ENCODE assay signal across 21 cellular contexts in genomic region chr2:200653021-200653420, GRCh38.
"Had no signal": no experiment of that assay in that cellular context is flagged by ENCODE, and none has a peak within 500 bp of the region (broad histone marks: within the 10 kb centered on the region; RNA-seq: fewer than 3 reads in every experiment).

No MANE protein-coding gene starts in this region.

- H3K36me3 ChIP-seq: SJCRH30 had no signal

- H3K4me2 ChIP-seq: KMS-11 had no signal

- H3K4me3 ChIP-seq: SJCRH30 had no signal

- H3K4me1 ChIP-seq: SJCRH30 had no signal

- H3K9me3 ChIP-seq: SJCRH30 had no signal

- H3K27ac ChIP-seq: KMS-11, RWPE1, SJCRH30 had no signal

- H3K9ac ChIP-seq: KMS-11 had no signal

- DNase-seq: Kasumi-1, MM.1S, NCI-H1092 treated with DMSO at 0.1 percent for 48 hours, NCI-H1436, NCI-H187, NCI-H2029, NCI-H2081 treated with DMSO at 0.1 percent for 48 hours, NCI-H2171, NCI-H226, NCI-H446, NCI-H510A, NCI-H524 treated with DMSO at 0.1 percent for 48 hours, NCI-H69, NCI-H774, PC-3, SHP77, SJCRH30 had no signal

- ATAC-seq: Panc1, PC-3, SK-N-SH treated with all-trans-retinoic acid at 6 μM for 48 hours had no signal
